Comparison of ENCODE assay signal across 8 cellular contexts in genomic region chr5:135544666-135545045, GRCh38. TPM values are rescaled to one million over a fixed set of nuclear protein-coding genes. Genes with fewer than 3 reads are reported as not detected.
DNase-seq lines count a peak whose midpoint lies in the region; ATAC-seq and TF ChIP-seq lines count a peak whose summit lies in the region.

No MANE protein-coding gene starts in this region.

- H3K36me3 ChIP-seq in mesenchymal stem cell (ENCODE audit: control insufficient read depth in 1 of 2, insufficient read depth in 2 of 2, low read depth in 1 of 2, low read length in 2 of 2): no peaks in the 10 kb centered on the region
- H3K36me3 ChIP-seq in testis (ENCODE audit: low read depth, missing control alignments): no peaks in the 10 kb centered on the region

- no peak for TF ChIP-seq POLR2A in testis (IDR thresholded peaks at IDR 0.05)

- no peak overlapping the region for H4K8ac ChIP-seq in mesenchymal stem cell (ENCODE audit: low read length)

- no peaks in the 10 kb centered on the region for H3K9me3 ChIP-seq in mesenchymal stem cell (ENCODE audit: control insufficient read depth, low read length)
- H3K9me3 ChIP-seq in testis: no peaks in the 10 kb centered on the region

- no peak for ATAC-seq in GM18861 (IDR thresholded peaks at IDR 0.05; ENCODE audit: unreplicated experiment)

- no peaks in the 10 kb centered on the region for H3K79me1 ChIP-seq in mesenchymal stem cell (replicated peaks; ENCODE audit: low read length, poor library complexity, severe bottlenecking)

- no peak overlapping the region for H3K27ac Mint-ChIP-seq in activated CD4-positive, alpha-beta T cell treated with anti-CD3 and anti-CD28 coated beads, Interleukin-2, amount 10 ng/mL, durations not matched to agents 7 days and 5 days
- H3K27ac Mint-ChIP-seq in brain: peak overlapping the region in 4 of 5 experiments; percentile 36 to 83 (median 48)

- H3K14ac ChIP-seq in mesenchymal stem cell (ENCODE audit: low read length in 2 of 2): no peak overlapping the region

- H2BK12ac ChIP-seq in mesenchymal stem cell (ENCODE audit: low read length in 2 of 2): no peak overlapping the region

- 1% methylated on average over 26 of the region's 30 CpGs for WGBS in mesenchymal stem cell
- 13 to 24% methylated on average over 30 of the region's 30 CpGs for WGBS in testis, 2 donors

- no peak overlapping the region for H2AK5ac ChIP-seq in mesenchymal stem cell (ENCODE audit: low read length, severe bottlenecking)

- POLR2A ChIA-PET in activated CD4-positive, alpha-beta T cell treated with anti-CD3 and anti-CD28 coated beads, Interleukin-2, amount 10 ng/mL, durations not matched to agents 7 days and 5 days (lab: Charles Lee): no interaction called here

- peak overlapping the region; percentile 80 for H3K4me3 Mint-ChIP-seq in activated CD4-positive, alpha-beta T cell treated with anti-CD3 and anti-CD28 coated beads, Interleukin-2, amount 10 ng/mL, durations not matched to agents 7 days and 5 days
- H3K4me3 Mint-ChIP-seq in brain: peak overlapping the region in 3 of 5 experiments; percentile 45 to 85 (median 82)

- H3K4me2 ChIP-seq in mesenchymal stem cell (ENCODE audit: low read length, poor library complexity, severe bottlenecking): peak overlapping the region; percentile 50

- peak overlapping the region in 1 of 2 experiments; percentile 78 for H3K4me3 ChIP-seq in mesenchymal stem cell (ENCODE audit: insufficient read depth in 1 of 2, low read depth in 1 of 2, low read length in 2 of 2)
- peak overlapping the region; percentile 41 to 58 for H3K4me3 ChIP-seq in testis

- H3K4ac ChIP-seq in mesenchymal stem cell (ENCODE audit: low read depth in 1 of 2, low read length in 2 of 2): no peak overlapping the region

- H3K27me3 ChIP-seq in mesenchymal stem cell (ENCODE audit: control insufficient read depth in 1 of 2, insufficient read depth in 1 of 2, low read length in 2 of 2) (peaks cover 96 to 98% of the 10 kb centered on the region in 2 experiments), testis (no peaks in the 10 kb centered on the region)

- H4K91ac ChIP-seq in mesenchymal stem cell (ENCODE audit: low read length): no peak overlapping the region

- no peak overlapping the region for H2BK5ac ChIP-seq in mesenchymal stem cell (ENCODE audit: low read depth, low read length, poor library complexity, severe bottlenecking)

- intact Hi-C loops in testis (cut with DNase I; ENCODE audit: low total_unique reads): no loop called here

- no peak overlapping the region for H3K27ac ChIP-seq in mesenchymal stem cell (ENCODE audit: low read length, poor library complexity, severe bottlenecking)
- no peak overlapping the region for H3K27ac ChIP-seq in testis

- no peak overlapping the region for H2BK120ac ChIP-seq in mesenchymal stem cell (ENCODE audit: low read depth, low read length)

- H3K36me3 Mint-ChIP-seq in activated CD4-positive, alpha-beta T cell treated with anti-CD3 and anti-CD28 coated beads, Interleukin-2, amount 10 ng/mL, durations not matched to agents 7 days and 5 days (ENCODE audit: low read depth): peaks cover 3% of the 10 kb centered on the region
- no peaks in the 10 kb centered on the region for H3K36me3 Mint-ChIP-seq in brain

- CTCF ChIA-PET in activated CD4-positive, alpha-beta T cell treated with anti-CD3 and anti-CD28 coated beads, Interleukin-2, amount 10 ng/mL, durations not matched to agents 7 days and 5 days (lab: Charles Lee): interaction anchor here (1.5 kb wide), 1 partner anchor 79 kb away, joined by 3 read pairs; no protein-coding TSS in a partner anchor

- no peak overlapping the region for H3K23ac ChIP-seq in mesenchymal stem cell (ENCODE audit: low read length in 2 of 2)

- H3K9me3 Mint-ChIP-seq in activated CD4-positive, alpha-beta T cell treated with anti-CD3 and anti-CD28 coated beads, Interleukin-2, amount 10 ng/mL, durations not matched to agents 7 days and 5 days: no peaks in the 10 kb centered on the region
- H3K9me3 Mint-ChIP-seq in brain: peaks cover 0 to 14% (median 2%) of the 10 kb centered on the region in 5 experiments

- H3K18ac ChIP-seq in mesenchymal stem cell (ENCODE audit: low read depth in 1 of 2, low read length in 2 of 2): no peak overlapping the region

- H2BK15ac ChIP-seq in mesenchymal stem cell (ENCODE audit: low read depth, poor library complexity, severe bottlenecking): no peak overlapping the region

- H3K4me1 Mint-ChIP-seq in activated CD4-positive, alpha-beta T cell treated with anti-CD3 and anti-CD28 coated beads, Interleukin-2, amount 10 ng/mL, durations not matched to agents 7 days and 5 days: peaks cover 16% of the 10 kb centered on the region
- peaks cover 30% of the 10 kb centered on the region for H3K4me1 Mint-ChIP-seq in brain

- H3K4me1 ChIP-seq in mesenchymal stem cell (ENCODE audit: control insufficient read depth, insufficient read depth, low read depth, low read length): peaks cover 11% of the 10 kb centered on the region
- H3K4me1 ChIP-seq in testis: peaks cover 3% of the 10 kb centered on the region

- TF ChIP-seq CTCF in brain (conservative IDR thresholded peaks at IDR 0.05): no peak
- no peak for TF ChIP-seq CTCF in testis (IDR thresholded peaks at IDR 0.05)

- no peak overlapping the region for H3K9ac ChIP-seq in mesenchymal stem cell (ENCODE audit: low read length)

- peaks cover 91% of the 10 kb centered on the region for H3K27me3 Mint-ChIP-seq in activated CD4-positive, alpha-beta T cell treated with anti-CD3 and anti-CD28 coated beads, Interleukin-2, amount 10 ng/mL, durations not matched to agents 7 days and 5 days
- peaks cover 99% of the 10 kb centered on the region for H3K27me3 Mint-ChIP-seq in brain

- H2AFZ ChIP-seq in mesenchymal stem cell (ENCODE audit: low read depth, low read length): no peak overlapping the region

- no peak for DNase-seq in activated CD4-positive, alpha-beta T cell treated with anti-CD3 and anti-CD28 coated beads, Interleukin-2, amount 10 ng/mL, durations not matched to agents 7 days and 5 days
- no peak for DNase-seq in activated CD4-positive, alpha-beta T cell treated with anti-CD3 and anti-CD28 coated beads, Interleukin-2, amount 50 U/mL, for 4 hours
- DNase-seq in mesenchymal stem cell: no peak
- DNase-seq in testis: no peak
- no peak for DNase-seq in NCI-H2029 (lab: John Stamatoyannopoulos, UW)
- DNase-seq in T-helper 9 cell: no peak

RNA-seq across cellular contexts. Expression of gene NEUROG1, which starts 8.9 kb away (rescaled TPM):
- total RNA-seq in activated CD4-positive, alpha-beta T cell treated with anti-CD3 and anti-CD28 coated beads, Interleukin-2, amount 10 ng/mL, durations not matched to agents 7 days and 5 days: not detected
- polyA plus RNA-seq in brain (ENCODE audit: insufficient read depth, low read depth, low replicate concordance): 22.3 TPM
- not detected for polyA plus RNA-seq in mesenchymal stem cell (2013, experiment 1 of 2)
- not detected for polyA plus RNA-seq in mesenchymal stem cell (2013, experiment 2 of 2)
- not detected for total RNA-seq in testis
- polyA plus RNA-seq in testis (ENCODE audit: insufficient read depth, low read depth, low replicate concordance): not detected

RNA-seq across cellular contexts. Expression of gene CXCL14, which starts 34.1 kb away (rescaled TPM):
- not detected for total RNA-seq in activated CD4-positive, alpha-beta T cell treated with anti-CD3 and anti-CD28 coated beads, Interleukin-2, amount 10 ng/mL, durations not matched to agents 7 days and 5 days
- polyA plus RNA-seq in brain (ENCODE audit: insufficient read depth, low read depth, low replicate concordance) (34.7 TPM), testis (ENCODE audit: insufficient read depth, low read depth, low replicate concordance) (30.4 TPM)
- 1.2 TPM for polyA plus RNA-seq in mesenchymal stem cell (2013, experiment 1 of 2)
- 1.2 TPM for polyA plus RNA-seq in mesenchymal stem cell (2013, experiment 2 of 2)
- 1 to 10 TPM; 1.8 to 3.6 TPM for total RNA-seq in testis
